In genomic region chr20:43723194-43723593, GRCh38 we compare ENCODE assay signal across 28 cellular contexts. TPM values are rescaled to one million over a fixed set of nuclear protein-coding genes. Genes with fewer than 3 reads are reported as not detected.
DNase-seq lines count a peak whose midpoint lies in the region; ATAC-seq, FAIRE-seq and TF ChIP-seq lines count a peak whose summit lies in the region.
"Had no signal": no experiment of that assay in that cellular context is flagged by ENCODE, and none has a peak within 500 bp of the region (broad histone marks: within the 10 kb centered on the region; RNA-seq: fewer than 3 reads in every experiment).

No MANE protein-coding gene starts in this region.

- no peak overlapping the region for H3K27ac Mint-ChIP-seq in activated naive CD4-positive, alpha-beta T cell treated with anti-CD3 and anti-CD28 coated beads, Interleukin-2, amount 50 U/mL, for 24 hours
- H3K27ac Mint-ChIP-seq in activated naive CD4-positive, alpha-beta T cell treated with anti-CD3 and anti-CD28 coated beads for 36 hours: no peak overlapping the region

- no peak overlapping the region for H2AFZ ChIP-seq in SK-N-SH (ENCODE audit: low read depth)

- no peak overlapping the region for H3K9ac ChIP-seq in SK-N-SH
- no peak overlapping the region for H3K9ac ChIP-seq in kidney (ENCODE audit: low read length in 2 of 2)

- intact Hi-C loops in activated naive CD4-positive, alpha-beta T cell treated with anti-CD3 and anti-CD28 coated beads for 36 hours (cut with micrococcal nuclease): loop anchor here (5.0 kb wide), 1 partner anchor 266 kb away; the partner anchor contains the start of gene SRSF6
- intact Hi-C loops in heart right ventricle (cut with DNase I): no loop called here
- intact Hi-C loops in kidney (cut with DNase I): no loop called here

- peak overlapping the region; percentile 10 for H3K27ac ChIP-seq in DOHH2 (ENCODE audit: low read depth, low read length)
- peak overlapping the region in 1 of 2 experiments; percentile 29; a peak in 1 of 4 replicates for H3K27ac ChIP-seq in SK-N-SH (ENCODE audit: low read depth in 2 of 2, low read length in 1 of 2)
- H3K27ac ChIP-seq in heart right ventricle: no peak overlapping the region
- no peak overlapping the region for H3K27ac ChIP-seq in kidney (ENCODE audit: low read depth in 2 of 2, low read length in 2 of 2)
- H3K27ac ChIP-seq: 22Rv1, SK-N-MC had no signal

- H4K20me1 ChIP-seq in DOHH2 (ENCODE audit: control insufficient read depth, insufficient read depth, low read depth, low read length) (no peaks in the 10 kb centered on the region), SK-N-SH (ENCODE audit: insufficient read depth) (no peaks in the 10 kb centered on the region)

- no peak for TF ChIP-seq EP300 in SK-N-SH (IDR thresholded peaks at IDR 0.05; ENCODE audit: borderline replicate concordance in 1 of 2, low read depth in 1 of 2, low read length in 1 of 2)

- no peaks in the 10 kb centered on the region for H3K9me3 ChIP-seq in DOHH2 (ENCODE audit: control insufficient read depth, insufficient read depth, low read length)
- no peaks in the 10 kb centered on the region for H3K9me3 ChIP-seq in SK-N-SH
- H3K9me3 ChIP-seq in heart right ventricle: peaks cover 0 to 2% (median 0%) of the 10 kb centered on the region in 11 donors
- H3K9me3 ChIP-seq in kidney (ENCODE audit: control insufficient read depth in 1 of 2, low read length in 2 of 2): no peaks in the 10 kb centered on the region

- no peaks in the 10 kb centered on the region for H3K36me3 Mint-ChIP-seq in activated naive CD4-positive, alpha-beta T cell treated with anti-CD3 and anti-CD28 coated beads, Interleukin-2, amount 50 U/mL, for 24 hours
- H3K36me3 Mint-ChIP-seq in activated naive CD4-positive, alpha-beta T cell treated with anti-CD3 and anti-CD28 coated beads for 36 hours (ENCODE audit: low read depth): peaks cover 15% of the 10 kb centered on the region
- H3K36me3 Mint-ChIP-seq: CD4-positive, alpha-beta memory T cell had no signal

- peaks cover 9% of the 10 kb centered on the region for H3F3A ChIP-seq in DOHH2 (ENCODE audit: control insufficient read depth, insufficient read depth)
- H3F3A ChIP-seq in SK-N-SH (replicated peaks; ENCODE audit: insufficient read depth): no peaks in the 10 kb centered on the region

- CTCF ChIA-PET in activated naive CD4-positive, alpha-beta T cell treated with anti-CD3 and anti-CD28 coated beads for 36 hours (lab: Charles Lee): interaction anchor here (1.1 kb wide), 1 partner anchor 27 kb away, joined by 3 read pairs; no protein-coding TSS in a partner anchor
- CTCF ChIA-PET in SK-N-SH (lab: Yijun Ruan, JAX): interaction anchor here (1.4 kb wide), 1 partner anchor 11 kb away, joined by 5 read pairs; no protein-coding TSS in a partner anchor

- H3K36me3 ChIP-seq in DOHH2 (ENCODE audit: control insufficient read depth, low read length): peaks cover 12% of the 10 kb centered on the region
- H3K36me3 ChIP-seq in SK-N-SH (replicated peaks in 1 of 2; ENCODE audit: control insufficient read depth in 1 of 2, insufficient read depth in 2 of 2, low read length in 1 of 2): no peaks in the 10 kb centered on the region
- H3K36me3 ChIP-seq in heart right ventricle: no peaks in the 10 kb centered on the region
- H3K36me3 ChIP-seq in kidney (ENCODE audit: control insufficient read depth in 1 of 2, insufficient read depth in 2 of 2, low read length in 2 of 2): no peaks in the 10 kb centered on the region

- H3K27me3 ChIP-seq in DOHH2 (ENCODE audit: control insufficient read depth, low read length): no peaks in the 10 kb centered on the region
- no peaks in the 10 kb centered on the region for H3K27me3 ChIP-seq in SK-N-SH (ENCODE audit: insufficient read depth)
- peaks cover 0 to 7% (median 0%) of the 10 kb centered on the region in 7 donors for H3K27me3 ChIP-seq in heart right ventricle

- no peak for DNase-seq in activated naive CD4-positive, alpha-beta T cell treated with anti-CD3 and anti-CD28 coated beads for 36 hours
- peak; percentile 57 for DNase-seq in SK-N-SH
- DNase-seq in fibroblast of peridontal ligament (ENCODE audit: extremely low read depth): peak; percentile 77
- no peak for DNase-seq in heart right ventricle
- no peak for DNase-seq in kidney
- DNase-seq: ACHN; Calu3; CD4-positive, alpha-beta memory T cell; DMS153; GDM1; KBM-7; MM.1S; NCI-H1048; NCI-H1417 treated with DMSO at 0.1 percent for 48 hours; NCI-H187 treated with DMSO at 0.1 percent for 48 hours; NCI-H2107; NCI-H446 treated with DMSO at 0.1 percent for 48 hours; NCI-H526 treated with DMSO at 0.1 percent for 48 hours; PC-3; SHP77 had no signal

- H3K4me3 Mint-ChIP-seq in activated naive CD4-positive, alpha-beta T cell treated with anti-CD3 and anti-CD28 coated beads, Interleukin-2, amount 50 U/mL, for 24 hours: peak overlapping the region; percentile 11
- no peak overlapping the region for H3K4me3 Mint-ChIP-seq in activated naive CD4-positive, alpha-beta T cell treated with anti-CD3 and anti-CD28 coated beads for 36 hours
- H3K4me3 Mint-ChIP-seq: B cell had no signal

- H3K4me1 ChIP-seq in DOHH2 (ENCODE audit: control insufficient read depth, low read length) (peaks cover 64% of the 10 kb centered on the region), SK-N-SH (ENCODE audit: control insufficient read depth in 1 of 2, insufficient read depth in 2 of 2, low read depth in 1 of 2, low read length in 1 of 2) (peaks cover 0 to 15% of the 10 kb centered on the region in 2 experiments; a peak in 1 of 4 replicates), heart right ventricle (no peaks in the 10 kb centered on the region), kidney (ENCODE audit: control insufficient read depth in 1 of 2, insufficient read depth in 1 of 2, low read depth in 1 of 2, low read length in 2 of 2) (no peaks in the 10 kb centered on the region)

- ATAC-seq in HG03457 (IDR thresholded peaks at IDR 0.05; ENCODE audit: unreplicated experiment) (no peak), heart right ventricle (no peak)
- ATAC-seq: PC-3 had no signal

- no peaks in the 10 kb centered on the region for H3K79me2 ChIP-seq in DOHH2 (ENCODE audit: control insufficient read depth, low read length)
- no peaks in the 10 kb centered on the region for H3K79me2 ChIP-seq in SK-N-SH (ENCODE audit: insufficient read depth)

- no peak for TF ChIP-seq RAD21 in SK-N-SH (IDR thresholded peaks at IDR 0.05; ENCODE audit: low read length)

- no peak for FAIRE-seq in kidney (lab: Jason Lieb, UNC)
- FAIRE-seq: H1 had no signal

- POLR2A ChIA-PET in SK-N-SH (lab: Yijun Ruan, JAX): interaction anchor here (0.7 kb wide), 1 partner anchor 265 kb away, joined by 4 read pairs; no protein-coding TSS in a partner anchor

- no peaks in the 10 kb centered on the region for H3K27me3 Mint-ChIP-seq in activated naive CD4-positive, alpha-beta T cell treated with anti-CD3 and anti-CD28 coated beads, Interleukin-2, amount 50 U/mL, for 24 hours
- H3K27me3 Mint-ChIP-seq in activated naive CD4-positive, alpha-beta T cell treated with anti-CD3 and anti-CD28 coated beads for 36 hours (ENCODE audit: low read depth): no peaks in the 10 kb centered on the region
- H3K27me3 Mint-ChIP-seq: B cell; CD4-positive, alpha-beta memory T cell had no signal

- H3K9me3 Mint-ChIP-seq in activated naive CD4-positive, alpha-beta T cell treated with anti-CD3 and anti-CD28 coated beads, Interleukin-2, amount 50 U/mL, for 24 hours: no peaks in the 10 kb centered on the region
- H3K9me3 Mint-ChIP-seq in activated naive CD4-positive, alpha-beta T cell treated with anti-CD3 and anti-CD28 coated beads for 36 hours: peaks cover 6% of the 10 kb centered on the region

- H3K4me2 ChIP-seq in DOHH2 (ENCODE audit: low read length) (peak overlapping the region; percentile 24), SK-N-SH (no peak overlapping the region)

- TF ChIP-seq CTCF in DOHH2 (IDR thresholded peaks at IDR 0.05; ENCODE audit: low read depth, low read length, poor library complexity, severe bottlenecking) (no peak), SK-N-SH (IDR thresholded peaks at IDR 0.05) (no peak), heart right ventricle (IDR thresholded peaks at IDR 0.05) (no peak), kidney (IDR thresholded peaks at IDR 0.05; ENCODE audit: borderline replicate concordance, extremely low read depth, insufficient read depth) (no peak)

- WGBS in SK-N-SH (ENCODE audit: low lambda C conversion rate): 33% methylated on average over 5 of the region's 5 CpGs
- WGBS in heart right ventricle, 2 donors: 76 to 77% methylated on average over 5 of the region's 5 CpGs

- H3K9me2 ChIP-seq in DOHH2 (replicated peaks; ENCODE audit: control insufficient read depth, low read length) (no peaks in the 10 kb centered on the region), SK-N-SH (no peaks in the 10 kb centered on the region)

- peaks cover 68% of the 10 kb centered on the region for H3K4me1 Mint-ChIP-seq in activated naive CD4-positive, alpha-beta T cell treated with anti-CD3 and anti-CD28 coated beads, Interleukin-2, amount 50 U/mL, for 24 hours
- H3K4me1 Mint-ChIP-seq in activated naive CD4-positive, alpha-beta T cell treated with anti-CD3 and anti-CD28 coated beads for 36 hours (ENCODE audit: low read depth): peaks cover 52% of the 10 kb centered on the region

- H3K4me3 ChIP-seq in DOHH2 (ENCODE audit: low read length) (no peak overlapping the region), SK-N-SH (ENCODE audit: low read depth in 2 of 2, low read length in 1 of 2) (no peak overlapping the region), heart right ventricle (no peak overlapping the region), kidney (ENCODE audit: low read length in 2 of 2) (no peak overlapping the region)
- H3K4me3 ChIP-seq: SK-N-MC had no signal

TF ChIP-seq in SK-N-SH, 30 proteins besides CTCF, POLR2A, EP300 and RAD21:
- TF ChIP-seq RCOR1 (IDR thresholded peaks at IDR 0.05; ENCODE audit: low read length) (peak; percentile 36; the same call in 1 of the 2 replicates), MXI1 (IDR thresholded peaks at IDR 0.05; ENCODE audit: low read depth, low read length) (peak; percentile 65; the same call in 1 of the 2 replicates), SMC3 (IDR thresholded peaks at IDR 0.05; ENCODE audit: low read depth, low read length) (no peak)

RNA-seq across cellular contexts. Expression of gene GTSF1L, which starts 3.6 kb away (rescaled TPM):
- not detected for total RNA-seq in activated naive CD4-positive, alpha-beta T cell treated with anti-CD3 and anti-CD28 coated beads for 36 hours
- polyA plus RNA-seq in SK-N-SH (2012; rRNA removed) (not detected in 2 replicates), heart right ventricle (not detected), kidney (ENCODE audit: insufficient read depth, low read depth, low replicate concordance) (not detected)
- not detected in 2 replicates for polyA plus RNA-seq in SK-N-SH (2012; cell fraction: cytosol; rRNA removed)
- polyA plus RNA-seq in SK-N-SH (2012; cell fraction: nucleus; rRNA removed): not detected in 2 replicates
- total RNA-seq in heart right ventricle (not detected), kidney (not detected)
- total RNA-seq: Calu3; CD4-positive, alpha-beta memory T cell; H1; PC-3; RPMI7951 had no signal
- polyA plus RNA-seq: CD4-positive, alpha-beta memory T cell; H1 had no signal

RNA-seq across cellular contexts. Expression of gene MYBL2, which starts 56.3 kb away (rescaled TPM):
- total RNA-seq in activated naive CD4-positive, alpha-beta T cell treated with anti-CD3 and anti-CD28 coated beads for 36 hours: 100 to 1,000 TPM; 102 to 106 TPM
- 7.3 and 9.7 TPM in 2 replicates for polyA plus RNA-seq in SK-N-SH (2012; rRNA removed)
- polyA plus RNA-seq in SK-N-SH (2012; cell fraction: cytosol; rRNA removed): 5.0 and 6.6 TPM in 2 replicates
- 6.8 and 9.1 TPM in 2 replicates for polyA plus RNA-seq in SK-N-SH (2012; cell fraction: nucleus; rRNA removed)
- total RNA-seq in heart right ventricle: 1 to 10 TPM in 2 of 10 donors, under 1 TPM in 6, not detected in 2; 0.09 to 6.0 (median 0.27) TPM
- polyA plus RNA-seq in heart right ventricle: under 1 TPM; 0.17 to 0.29 TPM
- 1.3 TPM for total RNA-seq in kidney
- not detected for polyA plus RNA-seq in kidney (ENCODE audit: insufficient read depth, low read depth, low replicate concordance)

Comparison
In these comparisons a context has a peak if more than half of its experiments do, and no peak if none do; other contexts are left out.
1. DNase-seq: peak in SK-N-SH (single experiment) and fibroblast of peridontal ligament (single experiment); none in activated naive CD4-positive, alpha-beta T cell treated with anti-CD3 and anti-CD28 coated beads for 36 hours (single experiment), heart right ventricle (0 of 2) and kidney (single experiment).
2. RNA of gene MYBL2, which starts 56.3 kb away (total RNA-seq): 102 to 106 TPM in activated naive CD4-positive, alpha-beta T cell treated with anti-CD3 and anti-CD28 coated beads for 36 hours; 1.3 TPM in kidney (single experiment) and 0.09 to 6.0 TPM in heart right ventricle; every median in the first group is over 10 times any median in the second.